Comparison of ENCODE assay signal across 8 cellular contexts in genomic region chr9:136133191-136133958, GRCh38. TPM values are rescaled to one million over a fixed set of nuclear protein-coding genes. Genes with fewer than 3 reads are reported as not detected.
DNase-seq lines count a peak whose midpoint lies in the region; ATAC-seq lines count a peak whose summit lies in the region.

No MANE protein-coding gene starts in this region.

- H3K4me3 ChIP-seq in HUES64 (ENCODE audit: low read length), result peak overlapping the region; percentile 42
- H3K4me3 ChIP-seq in iPS-18a (ENCODE audit: low read length), result peak overlapping the region; percentile 40

- H3K36me3 Mint-ChIP-seq in activated naive CD8-positive, alpha-beta T cell treated with anti-CD3 and anti-CD28 coated beads, Interleukin-2, amount 50 U/mL, for 24 hours (ENCODE audit: low read depth), result no peaks in the 10 kb centered on the region

- H3K27ac Mint-ChIP-seq in activated naive CD8-positive, alpha-beta T cell treated with anti-CD3 and anti-CD28 coated beads, Interleukin-2, amount 50 U/mL, for 24 hours, result no peak overlapping the region

- H3K27me3 Mint-ChIP-seq in activated naive CD8-positive, alpha-beta T cell treated with anti-CD3 and anti-CD28 coated beads, Interleukin-2, amount 50 U/mL, for 24 hours, result peaks cover 37% of the 10 kb centered on the region

- peaks cover 17% of the 10 kb centered on the region for H3K27me3 ChIP-seq in HUES64 (ENCODE audit: insufficient read depth, low read length)
- H3K27me3 ChIP-seq in iPS-18a (ENCODE audit: control insufficient read depth, insufficient read depth, low read length), result peaks cover 24% of the 10 kb centered on the region

- H3K27ac ChIP-seq in HUES64 (ENCODE audit: low read depth, low read length) (no peak overlapping the region), iPS-18a (ENCODE audit: low read length) (no peak overlapping the region)

- H3K4me1 ChIP-seq in HUES64 (ENCODE audit: insufficient read depth, low read length), result no peaks in the 10 kb centered on the region
- peaks cover 2% of the 10 kb centered on the region for H3K4me1 ChIP-seq in iPS-18a (ENCODE audit: control insufficient read depth, low read depth, low read length)

- no peaks in the 10 kb centered on the region for H3K9me3 Mint-ChIP-seq in activated naive CD8-positive, alpha-beta T cell treated with anti-CD3 and anti-CD28 coated beads, Interleukin-2, amount 50 U/mL, for 24 hours

- H3K4me3 Mint-ChIP-seq in activated naive CD8-positive, alpha-beta T cell treated with anti-CD3 and anti-CD28 coated beads, Interleukin-2, amount 50 U/mL, for 24 hours, result peak overlapping the region; percentile 21

- H3K9me3 ChIP-seq in HUES64 (ENCODE audit: insufficient read depth, low read depth, low read length) (no peaks in the 10 kb centered on the region), iPS-18a (ENCODE audit: control insufficient read depth, low read depth, low read length) (no peaks in the 10 kb centered on the region)

- H3K36me3 ChIP-seq in HUES64 (ENCODE audit: insufficient read depth, low read length), result no peaks in the 10 kb centered on the region
- no peaks in the 10 kb centered on the region for H3K36me3 ChIP-seq in iPS-18a (ENCODE audit: control insufficient read depth, low read depth, low read length)

- peak overlapping the region; percentile 8; the same call in 1 of the 2 replicates for H3K9ac ChIP-seq in HUES64 (ENCODE audit: low read depth, low read length)
- H3K9ac ChIP-seq in iPS-18a (ENCODE audit: low read length), result no peak overlapping the region

- ATAC-seq in activated naive CD8-positive, alpha-beta T cell treated with anti-CD3 and anti-CD28 coated beads, Interleukin-2, amount 50 U/mL, for 24 hours, result peak; percentile 47
- no peak for ATAC-seq in HG03097 (IDR thresholded peaks at IDR 0.05; ENCODE audit: low FRiP score, unreplicated experiment)

- DNase-seq in COLO668 (lab: John Stamatoyannopoulos, UW; ENCODE audit: unreplicated experiment) (peak; percentile 48), Kasumi-1 (lab: John Stamatoyannopoulos, UW) (no peak), GDM1 (lab: John Stamatoyannopoulos, UW) (no peak)
- DNase-seq in activated naive CD8-positive, alpha-beta T cell treated with anti-CD3 and anti-CD28 coated beads, Interleukin-2, amount 50 U/mL, for 24 hours, result peak; percentile 53
- DNase-seq in stimulated activated naive CD4-positive, alpha-beta T cell treated with Interleukin-2 at 50 U/mL for 16 hours (lab: John Stamatoyannopoulos, UW), result peak; percentile 29

- H3K4me1 Mint-ChIP-seq in activated naive CD8-positive, alpha-beta T cell treated with anti-CD3 and anti-CD28 coated beads, Interleukin-2, amount 50 U/mL, for 24 hours, result peaks cover 5% of the 10 kb centered on the region

- WGBS in HUES64, result 7% methylated on average over 61 of the region's 69 CpGs

RNA-seq across cellular contexts. Expression of gene TMEM250, which starts 14.7 kb away (rescaled TPM):
- 31.5 TPM for polyA plus RNA-seq in HUES64 (2013, experiment 1 of 2)
- 29.2 TPM for polyA plus RNA-seq in HUES64 (2013, experiment 2 of 2)

RNA-seq across cellular contexts. Expression of gene NACC2, which starts 38.3 kb away (rescaled TPM):
- polyA plus RNA-seq in HUES64 (2013, experiment 1 of 2), result 6.4 TPM
- polyA plus RNA-seq in HUES64 (2013, experiment 2 of 2), result 7.7 TPM

Comparison
In these comparisons a context has a peak if more than half of its experiments do, and no peak if none do; other contexts are left out.
1. DNase-seq: peak in COLO668 (single experiment), activated naive CD8-positive, alpha-beta T cell treated with anti-CD3 and anti-CD28 coated beads, Interleukin-2, amount 50 U/mL, for 24 hours (single experiment) and stimulated activated naive CD4-positive, alpha-beta T cell treated with Interleukin-2 at 50 U/mL for 16 hours (single experiment); none in Kasumi-1 (0 of 2) and GDM1 (single experiment).